ENCODE assay signal across 15 cellular contexts in the genomic region with DNA sequence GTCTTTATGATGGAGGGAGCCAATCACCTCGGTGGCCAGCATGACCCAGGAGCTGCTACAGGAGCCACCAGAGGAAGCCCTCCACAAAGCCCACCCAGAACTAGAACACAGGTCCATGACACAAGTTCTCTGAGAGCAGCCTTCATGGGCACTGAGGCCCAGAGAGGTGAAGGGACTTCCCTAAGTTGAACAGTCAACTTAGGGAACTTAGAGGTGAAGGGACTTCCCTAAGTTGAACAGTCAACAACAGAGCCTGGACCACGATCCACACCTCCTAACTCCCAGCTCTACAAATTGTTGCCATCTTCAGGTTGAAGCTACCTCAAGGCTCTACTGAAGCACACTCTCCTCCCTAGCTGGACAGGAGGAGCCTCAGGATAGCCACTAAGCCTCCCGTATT.
"Had no signal": no experiment of that assay in that cellular context is flagged by ENCODE, and none has a peak within 500 bp of the region (broad histone marks: within the 10 kb centered on the region; RNA-seq: fewer than 3 reads in every experiment).

No MANE protein-coding gene starts in this region.

- DNase-seq: activated B cell treated with CpG ODN at 0.5 μM for 24 hours; activated CD4-positive, alpha-beta T cell treated with anti-CD3 and anti-CD28 coated beads, Interleukin-2, amount 50 U/mL, for 1 hour; brain microvascular endothelial cell; effector memory CD4-positive, alpha-beta T cell; gastrocnemius medialis; left lung; right lobe of liver; stimulated activated CD4-positive, alpha-beta T cell treated with anti-CD3 and anti-CD28 coated beads, Interleukin-2, amount 100 ng/mL, for 48 hours; uterus had no signal

- H3K4me1 Mint-ChIP-seq: activated B cell treated with CpG ODN at 0.5 μM for 24 hours, memory B cell, nephron had no signal

- H3K4me3 ChIP-seq: gastrocnemius medialis, left lung, prostate gland, right lobe of liver, tibial artery, uterus had no signal

- H3K4me3 Mint-ChIP-seq: activated B cell treated with CpG ODN at 0.5 μM for 24 hours; activated naive CD4-positive, alpha-beta T cell treated with anti-CD3 and anti-CD28 coated beads, Interleukin-2, amount 50 U/mL, for 24 hours; memory B cell; nephron; T-helper 1 cell treated with Interleukin-12 subunit alpha and Interleukin-12 subunit beta and Interleukin-4 antibody, amounts not matched to agents 30 μg/mL and 1 μg/mL, for 36 hours had no signal

- ATAC-seq: gastrocnemius medialis, left lung, right lobe of liver had no signal

- H3K36me3 Mint-ChIP-seq: activated naive CD4-positive, alpha-beta T cell treated with anti-CD3 and anti-CD28 coated beads, Interleukin-2, amount 50 U/mL, for 24 hours; memory B cell had no signal

- H3K27me3 Mint-ChIP-seq: activated naive CD4-positive, alpha-beta T cell treated with anti-CD3 and anti-CD28 coated beads, Interleukin-2, amount 50 U/mL, for 24 hours had no signal

- H3K9me3 Mint-ChIP-seq: T-helper 1 cell treated with Interleukin-12 subunit alpha and Interleukin-12 subunit beta and Interleukin-4 antibody, amounts not matched to agents 30 μg/mL and 1 μg/mL, for 36 hours had no signal

- H3K27ac Mint-ChIP-seq: activated B cell treated with CpG ODN at 0.5 μM for 24 hours; activated naive CD4-positive, alpha-beta T cell treated with anti-CD3 and anti-CD28 coated beads, Interleukin-2, amount 50 U/mL, for 24 hours; memory B cell; nephron; T-helper 1 cell treated with Interleukin-12 subunit alpha and Interleukin-12 subunit beta and Interleukin-4 antibody, amounts not matched to agents 30 μg/mL and 1 μg/mL, for 36 hours had no signal
